8 cellular contexts compared by ENCODE assay signal in the genomic region with DNA sequence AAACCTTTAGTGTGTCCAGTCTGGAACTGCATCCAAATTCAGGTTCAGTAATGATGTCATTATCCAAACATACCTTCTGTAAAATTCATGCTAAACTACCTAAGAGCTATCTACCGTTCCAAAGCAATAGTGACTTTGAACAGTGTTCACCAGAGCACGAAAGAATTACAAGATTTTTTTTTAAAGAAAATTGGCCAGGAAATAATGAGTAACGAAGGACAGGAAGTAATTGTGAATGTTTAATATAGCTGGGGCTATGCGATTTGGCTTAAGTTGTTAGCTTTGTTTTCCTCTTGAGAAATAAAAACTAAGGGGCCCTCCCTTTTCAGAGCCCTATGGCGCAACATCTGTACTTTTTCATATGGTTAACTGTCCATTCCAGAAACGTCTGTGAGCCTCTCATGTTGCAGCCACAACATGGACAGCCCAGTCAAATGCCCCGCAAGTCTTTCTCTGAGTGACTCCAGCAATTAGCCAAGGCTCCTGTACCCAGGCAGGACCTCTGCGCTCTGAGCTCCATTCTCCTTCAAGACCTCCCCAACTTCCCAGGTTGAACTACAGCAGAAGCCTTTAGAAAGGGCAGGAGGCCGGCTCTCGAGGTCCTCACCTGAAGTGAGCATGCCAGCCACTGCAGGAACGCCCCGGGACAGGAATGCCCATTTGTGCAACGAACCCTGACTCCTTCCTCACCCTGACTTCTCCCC. TPM values are rescaled to one million over a fixed set of nuclear protein-coding genes. Genes with fewer than 3 reads are reported as not detected.
DNase-seq lines count a peak whose midpoint lies in the region; ATAC-seq and TF ChIP-seq lines count a peak whose summit lies in the region.

No MANE protein-coding gene starts in this region.

- H3K9me3 ChIP-seq in HEK293 (ENCODE audit: control insufficient read depth, insufficient read depth, low read depth, low read length) = no peaks in the 10 kb centered on the region
- no peaks in the 10 kb centered on the region for H3K9me3 ChIP-seq in PC-3 (ENCODE audit: low read length)
- no peaks in the 10 kb centered on the region for H3K9me3 ChIP-seq in ectodermal cell (ENCODE audit: control insufficient read depth, low read length)

- H2AFZ ChIP-seq in PC-3 (ENCODE audit: low read length) = peak overlapping the region; percentile 96

- 0 out of 2 replicates have a peak, but pooled peaks cover 3% of the 10 kb centered on the region for H3K79me2 ChIP-seq in PC-3 (ENCODE audit: low read length)

- peak overlapping the region; percentile 85 for H3K4me3 Mint-ChIP-seq in mesothelial cell of epicardium

- H3K36me3 ChIP-seq in HEK293 (ENCODE audit: control insufficient read depth in 2 of 2, insufficient read depth in 1 of 2, low read length in 2 of 2) (peaks cover 0 to 3% of the 10 kb centered on the region in 2 experiments; a peak in 1 of 3 replicates), PC-3 (ENCODE audit: low read depth, low read length) (no peaks in the 10 kb centered on the region), ectodermal cell (ENCODE audit: control insufficient read depth, insufficient read depth, low read length) (no peaks in the 10 kb centered on the region)

- H3K27me3 Mint-ChIP-seq in mesothelial cell of epicardium (ENCODE audit: low read depth) = peaks cover 7% of the 10 kb centered on the region

- BruUV-seq in PC-3 (replicated peaks; lab: Mats Ljungman, UMichigan) = no TSS peak

- H3K27ac Mint-ChIP-seq in mesothelial cell of epicardium = peak overlapping the region; percentile 91

- H3K4me2 ChIP-seq in PC-3 (ENCODE audit: low read length) = peak overlapping the region; percentile 84

- DNase-seq in GM03348 (ENCODE audit: low spot score) = peak; percentile 76
- DNase-seq in PC-3 = peak; percentile 47
- peak in 1 of 2 experiments; percentile 41 for DNase-seq in mesothelial cell of epicardium (ENCODE audit: low spot score in 2 of 2, unreplicated experiment in 2 of 2)
- DNase-seq in 8988T = no peak
- DNase-seq in stimulated activated CD4-positive, alpha-beta T cell treated with anti-CD3 and anti-CD28 coated beads, Interleukin-4, amount 100 ng/mL, for 1 hour = no peak
- no peak for DNase-seq in G401 (ENCODE audit: low spot score)

- CTCF ChIA-PET in HEK293 (lab: Yijun Ruan, JAX) (interaction anchor here (0.6 to 7.4 kb wide), 16 partner anchors 11 to 425 kb away, joined by 3 to 137 read pairs (median 3); no protein-coding TSS in a partner anchor), PC-3 (lab: Charles Lee) (interaction anchor here (0.7 kb wide), 1 partner anchor 21 kb away, joined by 3 read pairs; no protein-coding TSS in a partner anchor)

- no peaks in the 10 kb centered on the region for H3K36me3 Mint-ChIP-seq in mesothelial cell of epicardium

- no peaks in the 10 kb centered on the region for H3F3A ChIP-seq in PC-3 (ENCODE audit: low read length, unreplicated experiment)

- H3K27ac ChIP-seq in HEK293 (ENCODE audit: extremely low read depth, low read depth, low read length) = peak overlapping the region; percentile 97
- peak overlapping the region; percentile 45 for H3K27ac ChIP-seq in PC-3 (ENCODE audit: low read length)
- H3K27ac ChIP-seq in ectodermal cell (ENCODE audit: insufficient read depth, low read depth, low read length, poor library complexity, severe bottlenecking) = no peak overlapping the region

- H3K4me1 ChIP-seq in HEK293 (ENCODE audit: control insufficient read depth, insufficient read depth, low read length) (peaks cover 14% of the 10 kb centered on the region), PC-3 (ENCODE audit: insufficient read depth, low read length) (peaks cover 28% of the 10 kb centered on the region), ectodermal cell (ENCODE audit: control insufficient read depth, insufficient read depth, low read length) (peaks cover 2% of the 10 kb centered on the region)

- peaks cover 28% of the 10 kb centered on the region for H3K4me1 Mint-ChIP-seq in mesothelial cell of epicardium

- no peaks in the 10 kb centered on the region for H4K20me1 ChIP-seq in PC-3 (ENCODE audit: low read length)

- peak overlapping the region; percentile 86 for H3K4me3 ChIP-seq in HEK293 (ENCODE audit: low read depth, low read length)
- peak overlapping the region; percentile 81 for H3K4me3 ChIP-seq in PC-3 (ENCODE audit: low read length)
- H3K4me3 ChIP-seq in ectodermal cell (ENCODE audit: insufficient read depth, low read depth, low read length) = peak overlapping the region; percentile 87

- intact Hi-C loops in PC-3 (cut with micrococcal nuclease) = loop anchor here (2.0 to 5.0 kb wide), 4 partner anchors 15 to 153 kb away; a partner anchor contains a TSS

- POLR2A ChIA-PET in HEK293 (lab: Yijun Ruan, JAX) (interaction anchor here (0.5 to 1.9 kb wide), 7 partner anchors 11 to 386 kb away, joined by 3 to 11 read pairs (median 4); a partner anchor contains a TSS), PC-3 (lab: Charles Lee; ENCODE audit: unreplicated experiment) (interaction anchor here (0.6 kb wide), 2 partner anchors 109 to 293 kb away, joined by 3 to 6 read pairs; no protein-coding TSS in a partner anchor)

- H3K9me2 ChIP-seq in PC-3 (replicated peaks; ENCODE audit: low read length) = no peaks in the 10 kb centered on the region

- H3K9me3 Mint-ChIP-seq in mesothelial cell of epicardium = no peaks in the 10 kb centered on the region

- H3K27me3 ChIP-seq in PC-3 (ENCODE audit: low read length) = no peaks in the 10 kb centered on the region
- peaks cover 4% of the 10 kb centered on the region for H3K27me3 ChIP-seq in ectodermal cell (ENCODE audit: control insufficient read depth, insufficient read depth, low read length, poor library complexity, severe bottlenecking)

- H3K9ac ChIP-seq in PC-3 (ENCODE audit: low read length) = 0 out of 2 replicates have a peak overlapping the region, but pooled peaks have one; percentile 16

- no peak for TF ChIP-seq CTCF in HEK293 (tag by site-specific recombination; IDR thresholded peaks at IDR 0.05)
- TF ChIP-seq CTCF in PC-3 (conservative IDR thresholded peaks at IDR 0.05; ENCODE audit: low read depth, low read length) = no peak
- no peak for TF ChIP-seq CTCF in mesothelial cell of epicardium (IDR thresholded peaks at IDR 0.05; ENCODE audit: unreplicated experiment)

- 44 to 47% methylated on average over 13 of the region's 13 CpGs for WGBS in ectodermal cell, 2 experiments

- in situ Hi-C loops in G401 (cut with HindIII; ENCODE audit: low sequenced_read_pairs) = no loop called here

- peak; percentile 18 for ATAC-seq in PC-3

TF ChIP-seq in HEK293, 187 proteins besides CTCF, POLR2A, EP300 and RAD21 (continues in another document):
- TF ChIP-seq ZNF24 (tag by site-specific recombination; IDR thresholded peaks at IDR 0.05) = 0 out of 2 replicates have a peak, but pooled peaks have one; percentile 34
- 0 out of 2 replicates have a peak, but pooled peaks have one; percentile 9 for TF ChIP-seq ZNF10 (tag by site-specific recombination; IDR thresholded peaks at IDR 0.05)
- TF ChIP-seq, protein P1, sequence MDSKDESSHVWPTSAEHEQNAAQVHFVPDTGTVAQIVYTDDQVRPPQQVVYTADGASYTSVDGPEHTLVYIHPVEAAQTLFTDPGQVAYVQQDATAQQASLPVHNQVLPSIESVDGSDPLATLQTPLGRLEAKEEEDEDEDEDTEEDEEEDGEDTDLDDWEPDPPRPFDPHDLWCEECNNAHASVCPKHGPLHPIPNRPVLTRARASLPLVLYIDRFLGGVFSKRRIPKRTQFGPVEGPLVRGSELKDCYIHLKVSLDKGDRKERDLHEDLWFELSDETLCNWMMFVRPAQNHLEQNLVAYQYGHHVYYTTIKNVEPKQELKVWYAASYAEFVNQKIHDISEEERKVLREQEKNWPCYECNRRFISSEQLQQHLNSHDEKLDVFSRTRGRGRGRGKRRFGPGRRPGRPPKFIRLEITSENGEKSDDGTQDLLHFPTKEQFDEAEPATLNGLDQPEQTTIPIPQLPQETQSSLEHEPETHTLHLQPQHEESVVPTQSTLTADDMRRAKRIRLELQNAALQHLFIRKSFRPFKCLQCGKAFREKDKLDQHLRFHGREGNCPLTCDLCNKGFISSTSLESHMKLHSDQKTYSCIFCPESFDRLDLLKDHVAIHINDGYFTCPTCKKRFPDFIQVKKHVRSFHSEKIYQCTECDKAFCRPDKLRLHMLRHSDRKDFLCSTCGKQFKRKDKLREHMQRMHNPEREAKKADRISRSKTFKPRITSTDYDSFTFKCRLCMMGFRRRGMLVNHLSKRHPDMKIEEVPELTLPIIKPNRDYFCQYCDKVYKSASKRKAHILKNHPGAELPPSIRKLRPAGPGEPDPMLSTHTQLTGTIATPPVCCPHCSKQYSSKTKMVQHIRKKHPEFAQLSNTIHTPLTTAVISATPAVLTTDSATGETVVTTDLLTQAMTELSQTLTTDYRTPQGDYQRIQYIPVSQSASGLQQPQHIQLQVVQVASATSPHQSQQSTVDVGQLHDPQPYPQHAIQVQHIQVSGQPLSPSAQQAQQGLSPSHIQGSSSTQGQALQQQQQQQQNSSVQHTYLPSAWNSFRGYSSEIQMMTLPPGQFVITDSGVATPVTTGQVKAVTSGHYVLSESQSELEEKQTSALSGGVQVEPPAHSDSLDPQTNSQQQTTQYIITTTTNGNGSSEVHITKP (tag by site-specific recombination; IDR thresholded peaks at IDR 0.05) = 0 out of 2 replicates have a peak, but pooled peaks have one; percentile 9
- TF ChIP-seq ZBTB1 (tag by site-specific recombination; IDR thresholded peaks at IDR 0.05) = no peak

RNA-seq across cellular contexts. Expression of a gene that starts 0.6 kb away (rescaled TPM):
- 3.5 and 4.8 TPM in 2 replicates for total RNA-seq in PC-3 (2014; rRNA removed)
- polyA plus RNA-seq in ectodermal cell (2013, experiment 1 of 4) = 14.4 TPM
- polyA plus RNA-seq in ectodermal cell (2013, experiment 2 of 4) = 10.4 TPM
- 12.0 TPM for polyA plus RNA-seq in ectodermal cell (2013, experiment 3 of 4)
- polyA plus RNA-seq in ectodermal cell (2013, experiment 4 of 4) = 11.0 TPM
- 6.1 to 6.8 TPM (median 6.3 TPM) in 3 replicates for total RNA-seq in mesothelial cell of epicardium
- total RNA-seq in G401 (2014; rRNA removed; shearing (Covaris generic)) = 0.31 and 4.5 TPM in 2 replicates

RNA-seq across cellular contexts. Expression of a gene that starts 37.4 kb away (rescaled TPM):
- total RNA-seq in PC-3 (2014; rRNA removed) (2.7 TPM in 1 of 2 replicates, not detected in the other), mesothelial cell of epicardium (126 to 133 TPM (median 126 TPM) in 3 replicates)
- polyA plus RNA-seq in ectodermal cell (2013, experiment 1 of 4) = 138 TPM
- 125 TPM for polyA plus RNA-seq in ectodermal cell (2013, experiment 2 of 4)
- polyA plus RNA-seq in ectodermal cell (2013, experiment 3 of 4) = 96.7 TPM
- polyA plus RNA-seq in ectodermal cell (2013, experiment 4 of 4) = 101 TPM
- 10.6 and 14.2 TPM in 2 replicates for total RNA-seq in G401 (2014; rRNA removed; shearing (Covaris generic))

Comparison
In these comparisons a context has a peak if more than half of its experiments do, and no peak if none do; other contexts are left out.
1. DNase-seq: peak in GM03348 (single experiment) and PC-3 (single experiment); none in 8988T (single experiment), stimulated activated CD4-positive, alpha-beta T cell treated with anti-CD3 and anti-CD28 coated beads, Interleukin-4, amount 100 ng/mL, for 1 hour (single experiment) and G401 (single experiment).
2. Peak in every context shown above with its lines, with median percentiles within 50 percentile points of each other: H3K4me3 ChIP-seq.